Comparison of ENCODE assay signal across 1 cellular context in the genomic region with DNA sequence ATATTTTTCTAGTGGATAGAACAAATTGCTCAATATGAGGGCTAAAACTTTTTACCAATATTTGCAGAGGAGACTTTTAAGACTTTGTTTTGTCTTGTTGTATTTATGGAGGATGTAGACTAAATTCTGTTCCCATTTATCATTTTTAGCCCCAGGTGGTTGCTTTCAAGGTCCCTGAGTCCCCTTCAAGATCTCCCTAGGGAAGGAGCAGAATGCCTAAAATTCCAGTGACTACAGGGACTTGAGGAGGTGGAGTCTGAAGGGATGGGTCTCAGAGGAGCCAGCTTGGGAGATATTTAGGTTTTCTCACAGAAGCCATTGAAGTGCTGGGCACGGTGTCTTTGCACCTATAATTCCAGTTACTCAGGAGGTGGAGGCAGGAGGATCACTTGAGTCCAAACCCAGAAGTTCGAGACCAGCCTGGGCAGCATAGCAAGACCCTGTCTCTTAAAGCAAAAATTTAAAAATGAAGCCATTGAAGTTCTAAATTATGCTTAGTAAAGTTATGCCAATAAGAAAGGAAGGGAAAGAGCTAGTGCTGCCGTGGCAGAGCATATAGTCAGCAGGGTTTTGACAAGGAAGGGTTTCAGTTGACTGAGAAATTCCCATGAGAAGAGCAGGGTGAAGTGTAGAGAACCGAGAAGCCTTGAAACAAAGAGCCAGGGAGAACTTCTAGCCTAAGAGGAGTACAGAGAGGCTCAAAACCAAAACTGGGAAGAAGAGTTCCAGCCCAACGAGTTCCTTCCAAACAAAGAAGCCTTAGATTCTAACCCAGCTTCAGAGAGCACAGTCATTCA.
TF ChIP-seq lines count a peak whose summit lies in the region.

No MANE protein-coding gene starts in this region.

TF ChIP-seq in HepG2, 621 proteins besides CTCF, POLR2A, EP300 and RAD21:
- TF ChIP-seq ISL2 (CRISPR knock-in tag; IDR thresholded peaks at IDR 0.05): no peak
- peak; percentile 66; the same call in 1 of the 2 replicates for TF ChIP-seq ZNF121 (CRISPR knock-in tag; IDR thresholded peaks at IDR 0.05)
- no peak for TF ChIP-seq ZNF607 (CRISPR knock-in tag; IDR thresholded peaks at IDR 0.05; ENCODE audit: borderline replicate concordance)
- no peak for TF ChIP-seq PHF21A (CRISPR knock-in tag; IDR thresholded peaks at IDR 0.05)
